33 cellular contexts compared by ENCODE assay signal in the genomic region with DNA sequence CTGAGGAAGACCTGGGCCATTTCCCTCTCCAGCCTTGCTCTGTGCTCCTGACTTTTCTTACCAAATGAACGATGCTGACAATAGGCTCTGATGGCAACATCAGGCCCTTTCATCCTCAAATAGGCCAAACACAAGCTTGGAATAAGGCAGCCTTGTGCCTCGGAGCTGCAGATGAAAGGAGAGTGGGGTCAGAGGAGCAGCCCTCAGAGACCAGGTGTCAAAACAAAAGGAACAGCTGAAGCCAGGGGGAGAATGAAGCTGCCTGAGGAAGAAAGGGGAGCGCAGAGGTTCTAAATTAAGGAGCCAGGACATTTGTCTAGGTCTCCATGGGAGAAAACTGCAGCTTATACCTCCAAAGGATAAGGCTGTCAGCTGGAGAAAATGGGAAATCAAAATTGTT. TPM values are rescaled to one million over a fixed set of nuclear protein-coding genes. Genes with fewer than 3 reads are reported as not detected.
DNase-seq lines count a peak whose midpoint lies in the region; ATAC-seq and TF ChIP-seq lines count a peak whose summit lies in the region.
"Had no signal": no experiment of that assay in that cellular context is flagged by ENCODE, and none has a peak within 500 bp of the region (broad histone marks: within the 10 kb centered on the region; RNA-seq: fewer than 3 reads in every experiment).

No MANE protein-coding gene starts in this region.

- H3K36me3 Mint-ChIP-seq in nephron (ENCODE audit: low read depth): no peaks in the 10 kb centered on the region
- no peaks in the 10 kb centered on the region for H3K36me3 Mint-ChIP-seq in activated CD8-positive, alpha-beta memory T cell treated with anti-CD3 and anti-CD28 coated beads, Interleukin-2, amount 10 ng/mL, durations not matched to agents 7 days and 5 days
- H3K36me3 Mint-ChIP-seq: activated CD4-positive, alpha-beta memory T cell treated with anti-CD3 and anti-CD28 coated beads for 36 hours; mesothelial cell of epicardium; naive B cell had no signal

- TF ChIP-seq CTCF in nephron (IDR thresholded peaks at IDR 0.05; ENCODE audit: unreplicated experiment in 3 of 3): no peak
- TF ChIP-seq CTCF in tibial nerve (IDR thresholded peaks at IDR 0.05): no peak

- no peaks in the 10 kb centered on the region for H3K27me3 ChIP-seq in SJCRH30
- no peaks in the 10 kb centered on the region for H3K27me3 ChIP-seq in tibial nerve
- H3K27me3 ChIP-seq: testis had no signal

- no peaks in the 10 kb centered on the region for H3K36me3 ChIP-seq in SJCRH30
- no peaks in the 10 kb centered on the region for H3K36me3 ChIP-seq in tibial nerve

- 51 to 63% methylated on average over 3 of the region's 3 CpGs for WGBS in tibial nerve, 2 donors

- no peak for TF ChIP-seq POLR2A in tibial nerve (IDR thresholded peaks at IDR 0.05)

- H3K27ac ChIP-seq in SJCRH30 (peak overlapping the region; percentile 30), tibial nerve (no peak overlapping the region)
- H3K27ac ChIP-seq: testis had no signal

- no peaks in the 10 kb centered on the region for H3K9me3 ChIP-seq in SJCRH30 (replicated peaks)
- no peaks in the 10 kb centered on the region for H3K9me3 ChIP-seq in tibial nerve
- H3K9me3 ChIP-seq: testis had no signal

- DNase-seq in NCI-H2107 treated with DMSO at 0.1 percent for 48 hours (lab: John Stamatoyannopoulos, UW; ENCODE audit: unreplicated experiment): peak; percentile 13
- no peak for DNase-seq in NCI-H2107 (lab: John Stamatoyannopoulos, UW)
- peak; percentile 85 to 92 for DNase-seq in SJCRH30
- DNase-seq in superior temporal gyrus (ENCODE audit: extremely low spot score): peak; percentile 16
- DNase-seq in dedifferentiated amniotic fluid mesenchymal stem cell (ENCODE audit: extremely low spot score): no peak
- no peak for DNase-seq in activated CD8-positive, alpha-beta memory T cell treated with anti-CD3 and anti-CD28 coated beads, Interleukin-2, amount 10 ng/mL, durations not matched to agents 7 days and 5 days
- DNase-seq in tibial nerve (ENCODE audit: low spot score in 2 of 2): no peak
- DNase-seq: 8988T; activated CD4-positive, alpha-beta memory T cell treated with anti-CD3 and anti-CD28 coated beads for 36 hours; activated CD4-positive, CD25-positive, alpha-beta regulatory T cell treated with anti-CD3 and anti-CD28 coated beads, Interleukin-2, amount 50 U/mL, for 72 hours; activated CD8-positive, alpha-beta memory T cell treated with anti-CD3 and anti-CD28 coated beads, Interleukin-2, amount 50 U/mL, for 4 hours; activated naive CD4-positive, alpha-beta T cell treated with anti-CD3 and anti-CD28 coated beads for 36 hours; C1 segment of cervical spinal cord; KG1; MM.1S; naive B cell; stimulated activated naive CD4-positive, alpha-beta T cell; T-helper 2 cell; testis had no signal

- peaks cover 9% of the 10 kb centered on the region for H3K27me3 Mint-ChIP-seq in nephron (ENCODE audit: low read depth)
- H3K27me3 Mint-ChIP-seq in activated CD8-positive, alpha-beta memory T cell treated with anti-CD3 and anti-CD28 coated beads, Interleukin-2, amount 10 ng/mL, durations not matched to agents 7 days and 5 days: no peaks in the 10 kb centered on the region
- H3K27me3 Mint-ChIP-seq: activated CD4-positive, alpha-beta memory T cell treated with anti-CD3 and anti-CD28 coated beads for 36 hours had no signal

- peaks cover 35% of the 10 kb centered on the region for H3K4me1 ChIP-seq in SJCRH30
- no peaks in the 10 kb centered on the region for H3K4me1 ChIP-seq in tibial nerve
- H3K4me1 ChIP-seq: testis had no signal

- ATAC-seq in activated CD8-positive, alpha-beta memory T cell treated with anti-CD3 and anti-CD28 coated beads, Interleukin-2, amount 10 ng/mL, durations not matched to agents 7 days and 5 days: no peak

- H3K9me3 Mint-ChIP-seq in nephron: no peaks in the 10 kb centered on the region
- H3K9me3 Mint-ChIP-seq in activated CD8-positive, alpha-beta memory T cell treated with anti-CD3 and anti-CD28 coated beads, Interleukin-2, amount 10 ng/mL, durations not matched to agents 7 days and 5 days (ENCODE audit: low read depth): no peaks in the 10 kb centered on the region
- H3K9me3 Mint-ChIP-seq: activated CD4-positive, alpha-beta memory T cell treated with anti-CD3 and anti-CD28 coated beads for 36 hours; activated naive CD4-positive, alpha-beta T cell treated with anti-CD3 and anti-CD28 coated beads for 36 hours; activated T-helper 1 cell treated with anti-CD3 and anti-CD28 coated beads, Interleukin-12 subunit alpha, Interleukin-12 subunit beta, Interleukin-2, Interleukin-4 antibody, amounts not matched to agents 30 ng/mL and 10 ng/mL and 1 ng/mL, durations not matched to agents 14 hours and 24 hours and 36 hours; central memory CD8-positive, alpha-beta T cell; mesothelial cell of epicardium; naive B cell had no signal

- CTCF ChIA-PET in activated CD8-positive, alpha-beta memory T cell treated with anti-CD3 and anti-CD28 coated beads, Interleukin-2, amount 10 ng/mL, durations not matched to agents 7 days and 5 days (lab: Charles Lee): interaction anchor here (1.2 kb wide), 1 partner anchor 19 kb away, joined by 5 read pairs; no protein-coding TSS in a partner anchor

- no peak overlapping the region for H3K4me3 Mint-ChIP-seq in nephron
- no peak overlapping the region for H3K4me3 Mint-ChIP-seq in activated CD8-positive, alpha-beta memory T cell treated with anti-CD3 and anti-CD28 coated beads, Interleukin-2, amount 10 ng/mL, durations not matched to agents 7 days and 5 days
- H3K4me3 Mint-ChIP-seq: activated CD4-positive, alpha-beta memory T cell treated with anti-CD3 and anti-CD28 coated beads for 36 hours; activated naive CD4-positive, alpha-beta T cell treated with anti-CD3 and anti-CD28 coated beads for 36 hours; activated T-helper 1 cell treated with anti-CD3 and anti-CD28 coated beads, Interleukin-12 subunit alpha, Interleukin-12 subunit beta, Interleukin-2, Interleukin-4 antibody, amounts not matched to agents 30 ng/mL and 10 ng/mL and 1 ng/mL, durations not matched to agents 14 hours and 24 hours and 36 hours; central memory CD8-positive, alpha-beta T cell; mesothelial cell of epicardium; naive B cell had no signal

- peaks cover 56% of the 10 kb centered on the region for H3K4me1 Mint-ChIP-seq in nephron
- no peaks in the 10 kb centered on the region for H3K4me1 Mint-ChIP-seq in activated CD8-positive, alpha-beta memory T cell treated with anti-CD3 and anti-CD28 coated beads, Interleukin-2, amount 10 ng/mL, durations not matched to agents 7 days and 5 days
- H3K4me1 Mint-ChIP-seq: central memory CD8-positive, alpha-beta T cell; mesothelial cell of epicardium; naive B cell had no signal

- H3K4me3 ChIP-seq in SJCRH30: no peak overlapping the region
- H3K4me3 ChIP-seq in tibial nerve: no peak overlapping the region
- H3K4me3 ChIP-seq: smooth muscle cell, testis had no signal

- TF ChIP-seq EP300 in tibial nerve (IDR thresholded peaks at IDR 0.05): no peak

- H3K27ac Mint-ChIP-seq in nephron: peak overlapping the region; percentile 1 to 49 (median 42)
- no peak overlapping the region for H3K27ac Mint-ChIP-seq in activated CD8-positive, alpha-beta memory T cell treated with anti-CD3 and anti-CD28 coated beads, Interleukin-2, amount 10 ng/mL, durations not matched to agents 7 days and 5 days
- H3K27ac Mint-ChIP-seq: activated CD4-positive, alpha-beta memory T cell treated with anti-CD3 and anti-CD28 coated beads for 36 hours; activated naive CD4-positive, alpha-beta T cell treated with anti-CD3 and anti-CD28 coated beads for 36 hours; activated T-helper 1 cell treated with anti-CD3 and anti-CD28 coated beads, Interleukin-12 subunit alpha, Interleukin-12 subunit beta, Interleukin-2, Interleukin-4 antibody, amounts not matched to agents 30 ng/mL and 10 ng/mL and 1 ng/mL, durations not matched to agents 14 hours and 24 hours and 36 hours; mesothelial cell of epicardium; naive B cell had no signal

RNA-seq across cellular contexts. Expression of a gene that starts 5.1 kb away (rescaled TPM):
- 0.41 TPM in 1 of 2 replicates, not detected in the other for total RNA-seq in SJCRH30 (2014; rRNA removed; shearing (Covaris generic))
- 1 to 10 TPM; 1.2 to 2.1 TPM for total RNA-seq in activated CD8-positive, alpha-beta memory T cell treated with anti-CD3 and anti-CD28 coated beads, Interleukin-2, amount 10 ng/mL, durations not matched to agents 7 days and 5 days
- total RNA-seq in tibial nerve: 1 to 10 TPM in 1 of 4 donors, not detected in 3; 2.6 TPM
- total RNA-seq: activated CD4-positive, alpha-beta memory T cell treated with anti-CD3 and anti-CD28 coated beads for 36 hours; activated naive CD4-positive, alpha-beta T cell treated with anti-CD3 and anti-CD28 coated beads for 36 hours; activated T-helper 1 cell treated with anti-CD3 and anti-CD28 coated beads, Interleukin-12 subunit alpha, Interleukin-12 subunit beta, Interleukin-2, Interleukin-4 antibody, amounts not matched to agents 30 ng/mL and 10 ng/mL and 1 ng/mL, durations not matched to agents 14 hours and 24 hours and 36 hours; dermis microvascular lymphatic vessel endothelial cell; endothelial cell of umbilical vein; frontal cortex; G401; kidney epithelial cell; lower leg skin; mesothelial cell of epicardium; NCI-H460; osteoblast; smooth muscle cell; testis; urinary bladder had no signal

Comparison
In these comparisons a context has a peak if more than half of its experiments do, and no peak if none do; other contexts are left out.
1. DNase-seq: peak in NCI-H2107 treated with DMSO at 0.1 percent for 48 hours (single experiment), SJCRH30 (2 of 2) and superior temporal gyrus (single experiment); none in NCI-H2107 (single experiment), dedifferentiated amniotic fluid mesenchymal stem cell (single experiment), activated CD8-positive, alpha-beta memory T cell treated with anti-CD3 and anti-CD28 coated beads, Interleukin-2, amount 10 ng/mL, durations not matched to agents 7 days and 5 days (single experiment) and tibial nerve (0 of 2).